ENCODE assay signal across 2 cellular contexts in genomic region chr18:13194239-13194638, GRCh38.
A peak's percentile ranks its signal among the peaks of the same experiment; 100 is the strongest.
TF ChIP-seq lines count a peak whose summit lies in the region.

No MANE protein-coding gene starts in this region.

TF ChIP-seq in HepG2, 621 proteins besides CTCF, POLR2A, EP300 and RAD21:
- TF ChIP-seq MAFK (conservative IDR thresholded peaks at IDR 0.05 in 1 of 2, IDR thresholded peaks at IDR 0.05 in 1 of 2; ENCODE audit: low read length in 2 of 2) = 0 out of 4 replicates have a peak, but pooled peaks of 1 of the 2 experiments have one; percentile 7
- TF ChIP-seq KDM6A (CRISPR knock-in tag; IDR thresholded peaks at IDR 0.05; ENCODE audit: low read depth) = no peak
- peak; percentile 97 for TF ChIP-seq RFX5 (IDR thresholded peaks at IDR 0.05; ENCODE audit: low read depth, low read length)
- TF ChIP-seq RFXANK (CRISPR knock-in tag; IDR thresholded peaks at IDR 0.05) = peak; percentile 89; the same call in 1 of the 2 replicates
TF ChIP-seq in HepG2: peak in this region for 3.

TF ChIP-seq in H1, 55 proteins besides CTCF, POLR2A, EP300 and RAD21:
- TF ChIP-seq RFX5 (IDR thresholded peaks at IDR 0.05; ENCODE audit: borderline replicate concordance, low read depth, low read length) (peak; percentile 78), SP4 (IDR thresholded peaks at IDR 0.05; ENCODE audit: low read length) (no peak), RBBP5 (IDR thresholded peaks at IDR 0.05; ENCODE audit: borderline replicate concordance, low read depth, low read length) (no peak), SP2 (IDR thresholded peaks at IDR 0.05; ENCODE audit: low read length) (no peak)
